Comparison of ENCODE assay signal across 25 cellular contexts in the genomic region with DNA sequence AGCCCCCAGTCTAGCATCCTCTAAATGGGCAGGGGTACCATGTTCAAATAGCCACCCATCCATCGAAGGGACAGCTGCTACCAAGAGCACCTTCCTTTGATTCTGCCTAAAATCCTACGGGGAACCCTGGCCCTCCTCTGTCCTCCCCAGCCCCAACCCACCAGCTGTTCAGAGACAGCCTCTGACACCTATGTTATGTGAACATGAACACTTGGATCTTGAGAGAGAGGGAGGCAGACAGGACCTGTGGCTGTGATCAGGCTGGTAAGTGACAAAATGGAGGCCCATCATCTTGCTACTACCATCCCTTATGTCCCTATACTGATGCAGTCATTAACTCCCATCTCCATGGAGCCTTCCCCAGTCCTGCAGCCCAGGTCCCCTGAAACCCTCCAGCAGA. TPM values are rescaled to one million over a fixed set of nuclear protein-coding genes. Genes with fewer than 3 reads are reported as not detected.
DNase-seq lines count a peak whose midpoint lies in the region; ATAC-seq and TF ChIP-seq lines count a peak whose summit lies in the region.
"Had no signal": no experiment of that assay in that cellular context is flagged by ENCODE, and none has a peak within 500 bp of the region (broad histone marks: within the 10 kb centered on the region; RNA-seq: fewer than 3 reads in every experiment).

No MANE protein-coding gene starts in this region.

- no peak overlapping the region for H3K27ac Mint-ChIP-seq in stimulated activated naive B cell treated with anti-CD40 and anti-IgM and Interleukin-4, amounts not matched to agents 10 μg/mL and 1 μg/mL and 100 μg/mL, for 72 hours
- H3K27ac Mint-ChIP-seq: activated CD4-positive, alpha-beta T cell treated with anti-CD3 and anti-CD28 coated beads, Interleukin-2, amount 10 ng/mL, durations not matched to agents 24 days and 14 days; natural killer cell treated with Interleukin-12 subunit alpha and Interleukin-12 subunit beta and Interleukin-15 and Interleukin-18, amount 100 ng/mL, for 72 hours had no signal

- no peaks in the 10 kb centered on the region for H3K9me2 ChIP-seq in PC-3 (replicated peaks; ENCODE audit: low read length)

- CTCF ChIA-PET in PC-3 (lab: Charles Lee), result no interaction called here
- CTCF ChIA-PET in HEK293T (lab: Yijun Ruan, JAX), result no interaction called here

- H3K27me3 ChIP-seq in PC-3 (ENCODE audit: low read length) (no peaks in the 10 kb centered on the region), stomach smooth muscle (ENCODE audit: control insufficient read depth in 1 of 2, insufficient read depth in 2 of 2, low read length in 2 of 2) (no peaks in the 10 kb centered on the region)
- H3K27me3 ChIP-seq: adrenal gland, brain microvascular endothelial cell, esophagus squamous epithelium, ovary had no signal

- H3K4me1 Mint-ChIP-seq in stimulated activated naive B cell treated with anti-CD40 and anti-IgM and Interleukin-4, amounts not matched to agents 10 μg/mL and 1 μg/mL and 100 μg/mL, for 72 hours, result peaks cover 3 to 9% of the 10 kb centered on the region in 2 donors

- DNase-seq in activated T-cell treated with anti-CD3 and anti-CD28 coated beads, Interleukin-2, amount 50 U/mL, for 48 hours, result peak; percentile 14 to 17
- no peak for DNase-seq in activated T-cell treated with anti-CD3 and anti-CD28 coated beads, Interleukin-2, amount 50 U/mL, for 1 hour
- DNase-seq in PC-3, result no peak
- DNase-seq in mesenteric fat pad (ENCODE audit: low spot score), result peak; percentile 30
- DNase-seq in HEK293T (ENCODE audit: extremely low spot score), result no peak
- DNase-seq in stimulated activated naive B cell treated with anti-CD40 and anti-IgM and Interleukin-4, amounts not matched to agents 10 μg/mL and 1 μg/mL and 100 μg/mL, for 72 hours, result no peak
- DNase-seq: activated CD4-positive, alpha-beta T cell treated with anti-CD3 and anti-CD28 coated beads, Interleukin-2, amount 10 ng/mL, durations not matched to agents 24 days and 14 days; brain microvascular endothelial cell; DMS79; esophagus squamous epithelium; hypothalamus; NCI-H2081 treated with DMSO at 0.1 percent for 48 hours; NCI-H774; stimulated activated CD4-positive, alpha-beta T cell treated with anti-CD3 and anti-CD28 coated beads, Interleukin-15, amount 100 ng/mL, for 24 hours; WERI-Rb-1 had no signal

- H3K4me3 Mint-ChIP-seq in stimulated activated naive B cell treated with anti-CD40 and anti-IgM and Interleukin-4, amounts not matched to agents 10 μg/mL and 1 μg/mL and 100 μg/mL, for 72 hours, result no peak overlapping the region
- H3K4me3 Mint-ChIP-seq: activated CD4-positive, alpha-beta T cell treated with anti-CD3 and anti-CD28 coated beads, Interleukin-2, amount 10 ng/mL, durations not matched to agents 24 days and 14 days; natural killer cell treated with Interleukin-12 subunit alpha and Interleukin-12 subunit beta and Interleukin-15 and Interleukin-18, amount 100 ng/mL, for 72 hours had no signal

- no peak overlapping the region for H3K4me3 ChIP-seq in PC-3 (ENCODE audit: low read length)
- H3K4me3 ChIP-seq in stomach smooth muscle (ENCODE audit: low read length in 2 of 2), result no peak overlapping the region
- H3K4me3 ChIP-seq: adrenal gland, coronary artery, esophagus squamous epithelium, ovary had no signal

- TF ChIP-seq CTCF in PC-3 (conservative IDR thresholded peaks at IDR 0.05; ENCODE audit: low read depth, low read length), result no peak

- POLR2A ChIA-PET in PC-3 (lab: Charles Lee; ENCODE audit: unreplicated experiment), result no interaction called here
- POLR2A ChIA-PET in HEK293T (lab: Yijun Ruan, JAX), result interaction anchor here (0.9 to 1.1 kb wide), 3 partner anchors 11 to 29 kb away, joined by 3 to 4 read pairs (median 3); a partner anchor contains a TSS

- BruUV-seq in PC-3 (replicated peaks; lab: Mats Ljungman, UMichigan), result no TSS peak

- H3K4me1 ChIP-seq in PC-3 (ENCODE audit: insufficient read depth, low read length) (peaks cover 29% of the 10 kb centered on the region), stomach smooth muscle (ENCODE audit: control insufficient read depth, insufficient read depth, low read length) (peaks cover 14% of the 10 kb centered on the region)

- 0 out of 2 replicates have a peak overlapping the region, but pooled peaks have one; percentile 66 for H3K4me2 ChIP-seq in PC-3 (ENCODE audit: low read length)

- H3K27me3 Mint-ChIP-seq in stimulated activated naive B cell treated with anti-CD40 and anti-IgM and Interleukin-4, amounts not matched to agents 10 μg/mL and 1 μg/mL and 100 μg/mL, for 72 hours, result no peaks in the 10 kb centered on the region
- H3K27me3 Mint-ChIP-seq: activated CD4-positive, alpha-beta T cell treated with anti-CD3 and anti-CD28 coated beads, Interleukin-2, amount 10 ng/mL, durations not matched to agents 24 days and 14 days; natural killer cell treated with Interleukin-12 subunit alpha and Interleukin-12 subunit beta and Interleukin-15 and Interleukin-18, amount 100 ng/mL, for 72 hours had no signal

- no peaks in the 10 kb centered on the region for H3K79me2 ChIP-seq in PC-3 (ENCODE audit: low read length)

- peaks cover 22 to 43% of the 10 kb centered on the region in 2 donors for H3K36me3 Mint-ChIP-seq in stimulated activated naive B cell treated with anti-CD40 and anti-IgM and Interleukin-4, amounts not matched to agents 10 μg/mL and 1 μg/mL and 100 μg/mL, for 72 hours

- H3K9ac ChIP-seq in PC-3 (ENCODE audit: low read length), result no peak overlapping the region
- H3K9ac ChIP-seq in stomach smooth muscle (ENCODE audit: low read length in 2 of 2), result no peak overlapping the region

- no peaks in the 10 kb centered on the region for H3K9me3 Mint-ChIP-seq in stimulated activated naive B cell treated with anti-CD40 and anti-IgM and Interleukin-4, amounts not matched to agents 10 μg/mL and 1 μg/mL and 100 μg/mL, for 72 hours
- H3K9me3 Mint-ChIP-seq: activated CD4-positive, alpha-beta T cell treated with anti-CD3 and anti-CD28 coated beads, Interleukin-2, amount 10 ng/mL, durations not matched to agents 24 days and 14 days; natural killer cell treated with Interleukin-12 subunit alpha and Interleukin-12 subunit beta and Interleukin-15 and Interleukin-18, amount 100 ng/mL, for 72 hours had no signal

- no peak for ATAC-seq in PC-3
- ATAC-seq in stimulated activated naive B cell treated with anti-CD40 and anti-IgM and Interleukin-4, amounts not matched to agents 10 μg/mL and 1 μg/mL and 100 μg/mL, for 72 hours (replicated peaks), result no peak
- ATAC-seq in HG03520 (IDR thresholded peaks at IDR 0.05; ENCODE audit: unreplicated experiment), result no peak
- ATAC-seq: natural killer cell treated with Interleukin-12 subunit alpha and Interleukin-12 subunit beta and Interleukin-15 and Interleukin-18, amount 100 ng/mL, for 72 hours; sciatic nerve had no signal

- no peak overlapping the region for H2AFZ ChIP-seq in PC-3 (ENCODE audit: low read length)

- H3K27ac ChIP-seq in PC-3 (ENCODE audit: low read length) (peak overlapping the region; percentile 98), stomach smooth muscle (ENCODE audit: low read length) (peak overlapping the region; percentile 53)
- H3K27ac ChIP-seq: brain microvascular endothelial cell, coronary artery, ovary, WERI-Rb-1 had no signal

- intact Hi-C loops in PC-3 (cut with micrococcal nuclease), result no loop called here

- no peaks in the 10 kb centered on the region for H4K20me1 ChIP-seq in PC-3 (ENCODE audit: low read length)

- H3K9me3 ChIP-seq in PC-3 (ENCODE audit: low read length) (no peaks in the 10 kb centered on the region), stomach smooth muscle (ENCODE audit: control insufficient read depth in 2 of 2, low read length in 2 of 2) (no peaks in the 10 kb centered on the region)
- H3K9me3 ChIP-seq: adrenal gland, esophagus squamous epithelium, ovary had no signal

- peaks cover 4% of the 10 kb centered on the region for H3F3A ChIP-seq in PC-3 (ENCODE audit: low read length, unreplicated experiment)

- H3K36me3 ChIP-seq in PC-3 (ENCODE audit: low read depth, low read length) (no peaks in the 10 kb centered on the region), stomach smooth muscle (ENCODE audit: control insufficient read depth in 2 of 2, insufficient read depth in 2 of 2, low read length in 2 of 2) (peaks cover 8 to 21% of the 10 kb centered on the region in 2 donors)
- H3K36me3 ChIP-seq: ovary had no signal

TF ChIP-seq in HEK293T, 16 proteins besides CTCF, POLR2A, EP300 and RAD21:
- TF ChIP-seq L3MBTL2 (conservative IDR thresholded peaks at IDR 0.05), result no peak
- TF ChIP-seq BHLHE40 (IDR thresholded peaks at IDR 0.05; ENCODE audit: borderline replicate concordance), result no peak
- TF ChIP-seq FOXM1 (IDR thresholded peaks at IDR 0.05; ENCODE audit: borderline replicate concordance), result no peak
- TF ChIP-seq FOXK2 (IDR thresholded peaks at IDR 0.05), result no peak
- no peak for TF ChIP-seq HDGF (IDR thresholded peaks at IDR 0.05; ENCODE audit: borderline replicate concordance)
- TF ChIP-seq SUZ12 (IDR thresholded peaks at IDR 0.05), result no peak
- TF ChIP-seq CTBP1 (IDR thresholded peaks at IDR 0.05; ENCODE audit: borderline replicate concordance), result no peak
- TF ChIP-seq ELF4 (IDR thresholded peaks at IDR 0.05), result no peak
- TF ChIP-seq, protein P1, sequence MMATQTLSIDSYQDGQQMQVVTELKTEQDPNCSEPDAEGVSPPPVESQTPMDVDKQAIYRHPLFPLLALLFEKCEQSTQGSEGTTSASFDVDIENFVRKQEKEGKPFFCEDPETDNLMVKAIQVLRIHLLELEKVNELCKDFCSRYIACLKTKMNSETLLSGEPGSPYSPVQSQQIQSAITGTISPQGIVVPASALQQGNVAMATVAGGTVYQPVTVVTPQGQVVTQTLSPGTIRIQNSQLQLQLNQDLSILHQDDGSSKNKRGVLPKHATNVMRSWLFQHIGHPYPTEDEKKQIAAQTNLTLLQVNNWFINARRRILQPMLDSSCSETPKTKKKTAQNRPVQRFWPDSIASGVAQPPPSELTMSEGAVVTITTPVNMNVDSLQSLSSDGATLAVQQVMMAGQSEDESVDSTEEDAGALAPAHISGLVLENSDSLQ (IDR thresholded peaks at IDR 0.05), result no peak
- TF ChIP-seq TARDBP (IDR thresholded peaks at IDR 0.05), result no peak
- TF ChIP-seq ZNF384 (IDR thresholded peaks at IDR 0.05), result no peak
- TF ChIP-seq LEF1 (IDR thresholded peaks at IDR 0.05; ENCODE audit: borderline replicate concordance), result no peak

RNA-seq across cellular contexts. Expression of a gene that starts 8.2 kb away (rescaled TPM):
- not detected in 2 replicates for total RNA-seq in PC-3 (2014; rRNA removed)
- not detected for total RNA-seq in mesenteric fat pad
- total RNA-seq: A673, frontal cortex, sciatic nerve, urinary bladder had no signal

RNA-seq across cellular contexts. Expression of a gene that starts 14.8 kb away (rescaled TPM):
- total RNA-seq in PC-3 (2014; rRNA removed) (0.22 and 1.0 TPM in 2 replicates), mesenteric fat pad (0.61 TPM)
- total RNA-seq: A673, frontal cortex had no signal

RNA-seq across cellular contexts. Expression of a gene that starts 20.0 kb away (rescaled TPM):
- total RNA-seq in PC-3 (2014; rRNA removed) (1.9 and 2.2 TPM in 2 replicates), mesenteric fat pad (2.1 TPM)

RNA-seq across cellular contexts. Expression of a gene that starts 29.0 kb away (rescaled TPM):
- 1.4 and 3.1 TPM in 2 replicates for total RNA-seq in PC-3 (2014; rRNA removed)
- 2.0 TPM for total RNA-seq in mesenteric fat pad

RNA-seq across cellular contexts. Expression of a gene that starts 33.3 kb away (rescaled TPM):
- 35.1 and 39.3 TPM in 2 replicates for total RNA-seq in PC-3 (2014; rRNA removed)
- 79.3 TPM for total RNA-seq in mesenteric fat pad

Comparison
In these comparisons a context has a peak if more than half of its experiments do, and no peak if none do; other contexts are left out.
1. DNase-seq: peak in activated T-cell treated with anti-CD3 and anti-CD28 coated beads, Interleukin-2, amount 50 U/mL, for 48 hours (2 of 2) and mesenteric fat pad (single experiment); none in activated T-cell treated with anti-CD3 and anti-CD28 coated beads, Interleukin-2, amount 50 U/mL, for 1 hour (single experiment), PC-3 (single experiment), HEK293T (single experiment) and stimulated activated naive B cell treated with anti-CD40 and anti-IgM and Interleukin-4, amounts not matched to agents 10 μg/mL and 1 μg/mL and 100 μg/mL, for 72 hours (single experiment).